ENCODE assay signal across 13 cellular contexts in the genomic region with DNA sequence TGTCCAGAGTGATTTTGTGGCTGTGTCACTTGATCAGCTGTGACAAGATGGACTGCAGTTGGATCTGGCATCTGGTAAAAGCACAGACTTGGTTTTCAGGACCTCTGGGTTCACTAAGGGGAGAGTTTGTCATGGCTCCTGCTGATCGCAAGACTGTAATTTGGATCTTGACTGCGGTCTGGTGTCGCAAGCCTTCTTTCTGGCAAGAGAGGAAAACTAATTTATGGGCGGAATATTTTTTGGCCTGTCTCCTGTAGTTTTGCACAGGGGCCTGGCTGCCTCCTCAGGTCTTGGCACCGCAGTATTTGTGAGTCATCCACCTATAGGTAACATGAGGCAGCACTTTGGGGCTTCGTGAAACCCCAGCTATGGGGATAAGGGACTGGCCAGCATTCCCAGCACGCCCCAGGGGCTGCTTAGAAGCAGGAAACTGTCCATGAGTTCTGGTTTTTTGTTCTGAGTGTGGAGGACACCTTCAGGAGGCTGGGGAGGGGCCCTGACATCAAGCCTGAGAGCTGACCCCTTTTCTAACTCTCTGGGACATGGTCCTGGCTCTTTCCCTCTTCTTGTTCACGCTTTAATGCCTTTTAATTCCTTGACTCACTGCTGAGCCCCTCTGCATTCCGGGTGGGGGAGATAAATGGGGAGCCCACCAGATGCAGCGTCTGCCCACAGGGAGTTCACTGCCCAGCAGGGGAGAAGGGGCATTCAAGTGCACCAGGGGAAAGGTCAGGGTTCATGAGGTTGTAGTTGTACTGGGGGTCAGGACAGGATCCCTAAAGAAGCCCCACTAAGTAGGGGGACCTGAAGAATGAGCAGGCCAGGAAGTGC. TPM values are rescaled to one million over a fixed set of nuclear protein-coding genes. Genes with fewer than 3 reads are reported as not detected.
DNase-seq lines count a peak whose midpoint lies in the region; ATAC-seq and TF ChIP-seq lines count a peak whose summit lies in the region.
"Had no signal": no experiment of that assay in that cellular context is flagged by ENCODE, and none has a peak within 500 bp of the region (broad histone marks: within the 10 kb centered on the region; RNA-seq: fewer than 3 reads in every experiment).

No MANE protein-coding gene starts in this region.

- no peaks in the 10 kb centered on the region for H3K9me3 Mint-ChIP-seq in endothelial cell (ENCODE audit: unreplicated experiment)
- H3K9me3 Mint-ChIP-seq: activated naive CD8-positive, alpha-beta T cell treated with anti-CD3 and anti-CD28 coated beads, Interleukin-2, amount 10 ng/mL, durations not matched to agents 7 days and 5 days; CD4-positive, alpha-beta memory T cell had no signal

- H4K20me1 ChIP-seq in osteoblast (ENCODE audit: insufficient read depth, low read length) = peaks cover 78% of the 10 kb centered on the region

- peaks cover 52% of the 10 kb centered on the region for H3K4me1 Mint-ChIP-seq in endothelial cell (ENCODE audit: unreplicated experiment)
- H3K4me1 Mint-ChIP-seq: activated naive CD8-positive, alpha-beta T cell treated with anti-CD3 and anti-CD28 coated beads, Interleukin-2, amount 10 ng/mL, durations not matched to agents 7 days and 5 days; CD4-positive, alpha-beta memory T cell had no signal

- DNase-seq in NOMO-1 treated with DMSO at 0.1 percent for 48 hours (lab: John Stamatoyannopoulos, UW; ENCODE audit: unreplicated experiment) (peak; percentile 56), endothelial cell (ENCODE audit: low spot score) (no peak), osteoblast (ENCODE audit: insufficient read length, low spot score, missing footprints) (peak; percentile 74), HCEC 1CT (no peak), pons (ENCODE audit: low spot score) (no peak)
- no peak for DNase-seq in activated CD4-positive, alpha-beta T cell treated with anti-CD3 and anti-CD28 coated beads for 48 hours
- DNase-seq: activated CD4-positive, alpha-beta T cell treated with anti-CD3 and anti-CD28 coated beads for 4 hours; activated naive CD8-positive, alpha-beta T cell treated with anti-CD3 and anti-CD28 coated beads, Interleukin-2, amount 10 ng/mL, durations not matched to agents 7 days and 5 days; CD4-positive, alpha-beta memory T cell; Peyer's patch had no signal

- H2AFZ ChIP-seq in osteoblast (ENCODE audit: low read length) = no peak overlapping the region

- H3K36me3 ChIP-seq in osteoblast (ENCODE audit: insufficient read depth, low read length) = peaks cover 15% of the 10 kb centered on the region
- H3K36me3 ChIP-seq: esophagus muscularis mucosa, Peyer's patch had no signal

- peaks cover 57% of the 10 kb centered on the region for H3K4me1 ChIP-seq in osteoblast (ENCODE audit: insufficient read depth, low read length)

- H3K36me3 Mint-ChIP-seq in endothelial cell (ENCODE audit: low read depth, unreplicated experiment) = peaks cover 10% of the 10 kb centered on the region
- H3K36me3 Mint-ChIP-seq: activated naive CD8-positive, alpha-beta T cell treated with anti-CD3 and anti-CD28 coated beads, Interleukin-2, amount 10 ng/mL, durations not matched to agents 7 days and 5 days; CD4-positive, alpha-beta memory T cell had no signal

- no peaks in the 10 kb centered on the region for H3K9me3 ChIP-seq in osteoblast (ENCODE audit: low read depth, low read length)
- H3K9me3 ChIP-seq: esophagus muscularis mucosa, Peyer's patch had no signal

- no peak overlapping the region for H3K4me3 Mint-ChIP-seq in endothelial cell (ENCODE audit: unreplicated experiment)
- H3K4me3 Mint-ChIP-seq: activated naive CD8-positive, alpha-beta T cell treated with anti-CD3 and anti-CD28 coated beads, Interleukin-2, amount 10 ng/mL, durations not matched to agents 7 days and 5 days; CD4-positive, alpha-beta memory T cell had no signal

- peak overlapping the region; percentile 15 for H3K27ac Mint-ChIP-seq in endothelial cell (ENCODE audit: unreplicated experiment)
- H3K27ac Mint-ChIP-seq: activated naive CD8-positive, alpha-beta T cell treated with anti-CD3 and anti-CD28 coated beads, Interleukin-2, amount 10 ng/mL, durations not matched to agents 7 days and 5 days; CD4-positive, alpha-beta memory T cell had no signal

- H3K27me3 Mint-ChIP-seq in endothelial cell (ENCODE audit: unreplicated experiment) = no peaks in the 10 kb centered on the region

- H3K79me2 ChIP-seq in osteoblast (ENCODE audit: insufficient read depth, low read length) = peaks cover 100% of the 10 kb centered on the region

- H3K27ac ChIP-seq in C4-2B (peak overlapping the region; percentile 43), osteoblast (ENCODE audit: low read depth, low read length) (peak overlapping the region; percentile 61)
- H3K27ac ChIP-seq: Peyer's patch had no signal

- no peak for ATAC-seq in HG03039 (IDR thresholded peaks at IDR 0.05; ENCODE audit: unreplicated experiment)

- peak overlapping the region; percentile 66 for H3K4me2 ChIP-seq in osteoblast (ENCODE audit: insufficient read depth, low read length)

- TF ChIP-seq CTCF in C4-2B (conservative IDR thresholded peaks at IDR 0.05) (no peak), endothelial cell (IDR thresholded peaks at IDR 0.05; ENCODE audit: unreplicated experiment) (no peak), osteoblast (IDR thresholded peaks at IDR 0.05; ENCODE audit: extremely low read depth, low read depth, low read length) (no peak)

- peak overlapping the region; percentile 33 for H3K4me3 ChIP-seq in osteoblast (ENCODE audit: insufficient read depth, low read length)
- H3K4me3 ChIP-seq: esophagus muscularis mucosa, Peyer's patch had no signal

- H3K27me3 ChIP-seq in osteoblast (ENCODE audit: insufficient read depth, low read length) = no peaks in the 10 kb centered on the region
- H3K27me3 ChIP-seq: esophagus muscularis mucosa, Peyer's patch had no signal

RNA-seq across cellular contexts. Expression of gene SH3BP4, which starts 12.2 kb away (rescaled TPM):
- total RNA-seq in endothelial cell (ENCODE audit: unreplicated experiment) (58.6 TPM), osteoblast (113 and 121 TPM in 2 replicates)

Comparison
In these comparisons a context has a peak if more than half of its experiments do, and no peak if none do; other contexts are left out.
1. DNase-seq: peak in NOMO-1 treated with DMSO at 0.1 percent for 48 hours (single experiment) and osteoblast (single experiment); none in endothelial cell (single experiment), activated CD4-positive, alpha-beta T cell treated with anti-CD3 and anti-CD28 coated beads for 48 hours (single experiment), HCEC 1CT (single experiment) and pons (single experiment).